1 cellular context compared by ENCODE assay signal in the genomic region with DNA sequence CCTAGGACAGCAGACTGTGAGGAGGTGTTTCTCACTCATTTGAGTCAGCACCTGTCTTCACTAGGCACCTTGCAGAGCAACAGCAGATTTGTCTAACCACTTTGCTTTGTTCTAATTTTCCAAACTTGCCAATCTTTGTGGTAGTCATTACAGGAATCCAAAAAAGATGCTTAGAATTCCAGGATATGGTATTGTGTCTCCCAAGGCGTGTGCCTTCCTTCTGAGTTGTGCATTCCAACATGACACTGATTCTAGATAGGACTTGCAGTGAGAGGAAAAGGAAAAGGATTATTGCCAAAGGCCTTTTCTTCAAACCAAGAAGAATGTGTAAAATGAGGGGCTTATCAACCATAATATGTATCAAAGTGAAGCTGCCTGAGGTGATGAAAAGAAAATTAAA.
TF ChIP-seq lines count a peak whose summit lies in the region.

No MANE protein-coding gene starts in this region.

TF ChIP-seq in WTC11, 78 proteins besides CTCF, POLR2A, EP300 and RAD21 (continued from another document):
- no peak for TF ChIP-seq ZNF532 (CRISPR knock-in tag; IDR thresholded peaks at IDR 0.05; ENCODE audit: borderline replicate concordance)
- no peak for TF ChIP-seq NFYB (CRISPR knock-in tag; conservative IDR thresholded peaks at IDR 0.05; ENCODE audit: low read depth)
- no peak for TF ChIP-seq NR2C2 (CRISPR knock-in tag; IDR thresholded peaks at IDR 0.05)
- no peak for TF ChIP-seq ELF4 (CRISPR knock-in tag; IDR thresholded peaks at IDR 0.05; ENCODE audit: low read depth)
- TF ChIP-seq USF2 (CRISPR knock-in tag; IDR thresholded peaks at IDR 0.05), result no peak
- no peak for TF ChIP-seq ZNF317 (CRISPR knock-in tag; IDR thresholded peaks at IDR 0.05; ENCODE audit: borderline replicate concordance, low read depth)
